10 cellular contexts compared by ENCODE assay signal in genomic region chr3:157155591-157155990, GRCh38. TPM values are rescaled to one million over a fixed set of nuclear protein-coding genes. Genes with fewer than 3 reads are reported as not detected.
A peak's percentile ranks its signal among the peaks of the same experiment; 100 is the strongest.
DNase-seq lines count a peak whose midpoint lies in the region; ATAC-seq and TF ChIP-seq lines count a peak whose summit lies in the region.
"Had no signal": no experiment of that assay in that cellular context is flagged by ENCODE, and none has a peak within 500 bp of the region (broad histone marks: within the 10 kb centered on the region; RNA-seq: fewer than 3 reads in every experiment).

No MANE protein-coding gene starts in this region.

- H3K4me1 Mint-ChIP-seq in activated naive CD4-positive, alpha-beta T cell treated with anti-CD3 and anti-CD28 coated beads for 36 hours (ENCODE audit: low read depth): peaks cover 63% of the 10 kb centered on the region
- H3K4me1 Mint-ChIP-seq in activated CD4-positive, alpha-beta memory T cell treated with anti-CD3 and anti-CD28 coated beads for 36 hours (ENCODE audit: low read depth): peaks cover 61% of the 10 kb centered on the region
- H3K4me1 Mint-ChIP-seq in stimulated activated naive CD8-positive, alpha-beta T cell treated with anti-CD3 and anti-CD28 coated beads, Interleukin-15, amount 100 ng/mL, for 72 hours: peaks cover 70% of the 10 kb centered on the region

- H3K27me3 Mint-ChIP-seq in activated naive CD4-positive, alpha-beta T cell treated with anti-CD3 and anti-CD28 coated beads for 36 hours (ENCODE audit: low read depth): no peaks in the 10 kb centered on the region
- H3K27me3 Mint-ChIP-seq in activated CD4-positive, alpha-beta memory T cell treated with anti-CD3 and anti-CD28 coated beads for 36 hours: peaks cover 2% of the 10 kb centered on the region
- H3K27me3 Mint-ChIP-seq in stimulated activated naive CD8-positive, alpha-beta T cell treated with anti-CD3 and anti-CD28 coated beads, Interleukin-15, amount 100 ng/mL, for 72 hours: no peaks in the 10 kb centered on the region

- peak overlapping the region; percentile 93 for H3K4me3 Mint-ChIP-seq in activated naive CD4-positive, alpha-beta T cell treated with anti-CD3 and anti-CD28 coated beads for 36 hours
- H3K4me3 Mint-ChIP-seq in activated CD4-positive, alpha-beta memory T cell treated with anti-CD3 and anti-CD28 coated beads for 36 hours: peak overlapping the region; percentile 94
- H3K4me3 Mint-ChIP-seq in stimulated activated naive CD8-positive, alpha-beta T cell treated with anti-CD3 and anti-CD28 coated beads, Interleukin-15, amount 100 ng/mL, for 72 hours: peak overlapping the region; percentile 87 to 96

- H3K36me3 Mint-ChIP-seq in activated naive CD4-positive, alpha-beta T cell treated with anti-CD3 and anti-CD28 coated beads for 36 hours (ENCODE audit: low read depth): peaks cover 84% of the 10 kb centered on the region
- H3K36me3 Mint-ChIP-seq in activated CD4-positive, alpha-beta memory T cell treated with anti-CD3 and anti-CD28 coated beads for 36 hours: peaks cover 86% of the 10 kb centered on the region

- CTCF ChIA-PET in activated naive CD4-positive, alpha-beta T cell treated with anti-CD3 and anti-CD28 coated beads for 36 hours (lab: Charles Lee): interaction anchor here (0.7 to 1.2 kb wide), 2 partner anchors 18 to 67 kb away, joined by 3 to 10 read pairs; no protein-coding TSS in a partner anchor
- CTCF ChIA-PET in activated CD4-positive, alpha-beta memory T cell treated with anti-CD3 and anti-CD28 coated beads for 36 hours (lab: Charles Lee): interaction anchor here (1.4 to 1.9 kb wide), 2 partner anchors 18 to 482 kb away, joined by 7 read pairs; partner anchors contain the start of gene TIPARP

- no peak for DNase-seq in activated naive CD4-positive, alpha-beta T cell treated with anti-CD3 and anti-CD28 coated beads for 36 hours
- no peak for DNase-seq in activated naive CD4-positive, alpha-beta T cell treated with Interleukin-2 at 50 U/mL for 16 hours
- DNase-seq in activated CD4-positive, alpha-beta memory T cell treated with anti-CD3 and anti-CD28 coated beads for 36 hours: no peak
- DNase-seq in fibroblast of the aortic adventitia (ENCODE audit: low read depth) (no peak), NCI-H82 (lab: John Stamatoyannopoulos, UW) (no peak), NCI-H1092 treated with DMSO at 0.1 percent for 48 hours (lab: John Stamatoyannopoulos, UW) (no peak), NCI-H524 treated with DMSO at 0.1 percent for 48 hours (lab: John Stamatoyannopoulos, UW) (no peak)
- no peak for DNase-seq in stimulated activated naive CD8-positive, alpha-beta T cell treated with anti-CD3 and anti-CD28 coated beads, Interleukin-15, amount 100 ng/mL, for 72 hours
- DNase-seq: colonic mucosa, NCI-H2171 treated with DMSO at 0.1 percent for 48 hours had no signal

- POLR2A ChIA-PET in activated CD4-positive, alpha-beta memory T cell treated with anti-CD3 and anti-CD28 coated beads for 36 hours (lab: Charles Lee): interaction anchor here (3.0 kb wide), 1 partner anchor 19 kb away, joined by 22 read pairs; no protein-coding TSS in a partner anchor

- TF ChIP-seq CTCF in fibroblast of the aortic adventitia (IDR thresholded peaks at IDR 0.05; ENCODE audit: insufficient read depth, low read length): no peak

- no peak for ATAC-seq in stimulated activated naive CD8-positive, alpha-beta T cell treated with anti-CD3 and anti-CD28 coated beads, Interleukin-15, amount 100 ng/mL, for 72 hours

- peak overlapping the region; percentile 68 for H3K27ac Mint-ChIP-seq in activated naive CD4-positive, alpha-beta T cell treated with anti-CD3 and anti-CD28 coated beads for 36 hours
- peak overlapping the region; percentile 23 for H3K27ac Mint-ChIP-seq in activated CD4-positive, alpha-beta memory T cell treated with anti-CD3 and anti-CD28 coated beads for 36 hours
- H3K27ac Mint-ChIP-seq in stimulated activated naive CD8-positive, alpha-beta T cell treated with anti-CD3 and anti-CD28 coated beads, Interleukin-15, amount 100 ng/mL, for 72 hours: peak overlapping the region; percentile 7 to 93

- no peaks in the 10 kb centered on the region for H3K9me3 Mint-ChIP-seq in activated naive CD4-positive, alpha-beta T cell treated with anti-CD3 and anti-CD28 coated beads for 36 hours
- H3K9me3 Mint-ChIP-seq in activated CD4-positive, alpha-beta memory T cell treated with anti-CD3 and anti-CD28 coated beads for 36 hours: no peaks in the 10 kb centered on the region
- no peaks in the 10 kb centered on the region for H3K9me3 Mint-ChIP-seq in stimulated activated naive CD8-positive, alpha-beta T cell treated with anti-CD3 and anti-CD28 coated beads, Interleukin-15, amount 100 ng/mL, for 72 hours

- intact Hi-C loops in activated naive CD4-positive, alpha-beta T cell treated with anti-CD3 and anti-CD28 coated beads for 36 hours (cut with micrococcal nuclease): no loop called here
- intact Hi-C loops in activated CD4-positive, alpha-beta memory T cell treated with anti-CD3 and anti-CD28 coated beads for 36 hours (cut with micrococcal nuclease): no loop called here

- peak overlapping the region; percentile 88 for H3K4me3 ChIP-seq in fibroblast of the aortic adventitia (ENCODE audit: low read depth, low read length)

RNA-seq across cellular contexts. Expression of gene CCNL1, which starts 4.4 kb away (rescaled TPM):
- 100 to 1,000 TPM; 206 to 214 TPM for total RNA-seq in activated naive CD4-positive, alpha-beta T cell treated with anti-CD3 and anti-CD28 coated beads for 36 hours
- total RNA-seq in activated CD4-positive, alpha-beta memory T cell treated with anti-CD3 and anti-CD28 coated beads for 36 hours: 100 to 1,000 TPM; 144 to 150 TPM
- total RNA-seq in fibroblast of the aortic adventitia (ENCODE audit: low replicate concordance): 86.7 and 138 TPM in 2 replicates
